ENCODE assay signal across 19 cellular contexts in the genomic region with DNA sequence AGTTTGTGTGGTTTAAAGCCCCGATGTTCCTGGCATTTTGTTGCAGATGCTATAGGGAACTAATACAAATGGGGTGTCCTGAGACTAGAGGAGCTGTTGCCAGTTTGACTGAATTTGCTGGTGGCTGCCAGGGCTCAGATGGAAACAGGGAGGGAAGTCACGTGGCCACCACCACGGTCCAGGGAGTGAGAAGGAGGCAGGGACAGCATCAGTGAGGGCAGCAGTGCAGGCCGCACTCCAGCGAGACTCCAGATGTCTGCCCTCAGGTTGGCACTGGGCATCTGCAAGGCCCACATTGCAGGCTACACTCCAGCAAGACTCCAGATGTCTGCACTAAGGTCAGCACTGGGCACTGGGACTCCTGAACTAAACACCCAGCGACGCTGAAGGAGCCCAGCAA.
DNase-seq lines count a peak whose midpoint lies in the region; ATAC-seq and TF ChIP-seq lines count a peak whose summit lies in the region.
"Had no signal": no experiment of that assay in that cellular context is flagged by ENCODE, and none has a peak within 500 bp of the region (broad histone marks: within the 10 kb centered on the region; RNA-seq: fewer than 3 reads in every experiment).

No MANE protein-coding gene starts in this region.

- H3K4me3 ChIP-seq in MM.1S (ENCODE audit: low read length) = no peak overlapping the region
- H3K4me3 ChIP-seq: body of pancreas, colonic mucosa had no signal

- peak; percentile 41 for DNase-seq in activated effector memory CD4-positive, alpha-beta T cell treated with anti-CD3 and anti-CD28 coated beads, Interleukin-2, amount 50 U/mL, for 16 hours
- DNase-seq in activated effector memory CD4-positive, alpha-beta T cell treated with Interleukin-2 at 50 U/mL for 16 hours = no peak
- DNase-seq in cerebellar cortex (ENCODE audit: low spot score) (peak; percentile 48), midbrain (lab: John Stamatoyannopoulos, UW) (peak; percentile 71), substantia nigra (lab: John Stamatoyannopoulos, UW) (peak in 44 of 49 donors; percentile 15 to 83 (median 63)), NCI-H2171 (lab: John Stamatoyannopoulos, UW) (no peak), MM.1S (no peak)
- no peak for DNase-seq in activated naive CD4-positive, alpha-beta T cell treated with anti-CD3 and anti-CD28 coated beads, Interleukin-2, amount 50 U/mL, for 72 hours (ENCODE audit: low spot score in 2 of 2)
- DNase-seq: 8988T; activated CD4-positive, alpha-beta T cell treated with anti-CD3 and anti-CD28 coated beads for 48 hours; activated naive CD8-positive, alpha-beta T cell treated with anti-CD3 and anti-CD28 coated beads for 36 hours; BE2C; body of pancreas; Calu3; colonic mucosa; HCEC 1CT; mammary epithelial cell; NCI-H146 had no signal

- no peaks in the 10 kb centered on the region for H3F3A ChIP-seq in MM.1S (ENCODE audit: insufficient read depth, low read length)

- ATAC-seq in activated naive CD4-positive, alpha-beta T cell treated with anti-CD3 and anti-CD28 coated beads, Interleukin-2, amount 50 U/mL, for 72 hours = no peak
- ATAC-seq: body of pancreas had no signal

- no peak overlapping the region for H3K9ac ChIP-seq in MM.1S (ENCODE audit: low read length)

- no peaks in the 10 kb centered on the region for H3K9me3 ChIP-seq in MM.1S (replicated peaks; ENCODE audit: insufficient read depth, low read length)
- H3K9me3 ChIP-seq: BE2C, body of pancreas, colonic mucosa had no signal

- TF ChIP-seq CTCF in MM.1S (IDR thresholded peaks at IDR 0.05; ENCODE audit: low read length) = no peak

- H3K36me3 Mint-ChIP-seq in activated naive CD4-positive, alpha-beta T cell treated with anti-CD3 and anti-CD28 coated beads, Interleukin-2, amount 50 U/mL, for 72 hours = peaks cover 0 to 4% of the 10 kb centered on the region in 2 donors
- H3K36me3 Mint-ChIP-seq: activated naive CD8-positive, alpha-beta T cell treated with anti-CD3 and anti-CD28 coated beads for 36 hours had no signal

- H3K27ac ChIP-seq in substantia nigra (ENCODE audit: low read depth, low read length, poor library complexity, severe bottlenecking) (peak overlapping the region; percentile 54), MM.1S (ENCODE audit: low read length) (no peak overlapping the region)
- H3K27ac ChIP-seq: body of pancreas, colonic mucosa had no signal

- no peaks in the 10 kb centered on the region for H3K36me3 ChIP-seq in MM.1S (replicated peaks; ENCODE audit: insufficient read depth, low read length)
- H3K36me3 ChIP-seq: colonic mucosa had no signal

- no peaks in the 10 kb centered on the region for H3K27me3 ChIP-seq in MM.1S (replicated peaks; ENCODE audit: insufficient read depth, low read length)
- H3K27me3 ChIP-seq: BE2C, body of pancreas, colonic mucosa had no signal

- H3K27ac Mint-ChIP-seq in activated naive CD4-positive, alpha-beta T cell treated with anti-CD3 and anti-CD28 coated beads, Interleukin-2, amount 50 U/mL, for 72 hours = peak overlapping the region in 1 of 2 donors; percentile 47
- H3K27ac Mint-ChIP-seq: type B pancreatic cell had no signal

- no peak overlapping the region for H3K4me2 ChIP-seq in MM.1S (ENCODE audit: low read depth, low read length)

- H4K20me1 ChIP-seq in MM.1S (ENCODE audit: insufficient read depth, low read length) = no peaks in the 10 kb centered on the region

- H3K9me2 ChIP-seq in MM.1S (replicated peaks; ENCODE audit: insufficient read depth, low read length) = no peaks in the 10 kb centered on the region

- no peaks in the 10 kb centered on the region for H3K4me1 ChIP-seq in MM.1S (ENCODE audit: low read length)
- H3K4me1 ChIP-seq: body of pancreas, colonic mucosa had no signal

- H3K9me3 Mint-ChIP-seq in activated naive CD4-positive, alpha-beta T cell treated with anti-CD3 and anti-CD28 coated beads, Interleukin-2, amount 50 U/mL, for 72 hours = no peaks in the 10 kb centered on the region
- H3K9me3 Mint-ChIP-seq: activated naive CD8-positive, alpha-beta T cell treated with anti-CD3 and anti-CD28 coated beads for 36 hours; type B pancreatic cell had no signal

- H2AFZ ChIP-seq in MM.1S (ENCODE audit: low read length) = no peak overlapping the region

- no peaks in the 10 kb centered on the region for H3K79me2 ChIP-seq in MM.1S (ENCODE audit: low read length)

Comparison
In these comparisons a context has a peak if more than half of its experiments do, and no peak if none do; other contexts are left out.
1. DNase-seq: peak in activated effector memory CD4-positive, alpha-beta T cell treated with anti-CD3 and anti-CD28 coated beads, Interleukin-2, amount 50 U/mL, for 16 hours (single experiment), cerebellar cortex (single experiment), midbrain (single experiment) and substantia nigra (44 of 49); none in activated effector memory CD4-positive, alpha-beta T cell treated with Interleukin-2 at 50 U/mL for 16 hours (single experiment), activated naive CD4-positive, alpha-beta T cell treated with anti-CD3 and anti-CD28 coated beads, Interleukin-2, amount 50 U/mL, for 72 hours (0 of 2), NCI-H2171 (single experiment) and MM.1S (single experiment).